In the genomic region with DNA sequence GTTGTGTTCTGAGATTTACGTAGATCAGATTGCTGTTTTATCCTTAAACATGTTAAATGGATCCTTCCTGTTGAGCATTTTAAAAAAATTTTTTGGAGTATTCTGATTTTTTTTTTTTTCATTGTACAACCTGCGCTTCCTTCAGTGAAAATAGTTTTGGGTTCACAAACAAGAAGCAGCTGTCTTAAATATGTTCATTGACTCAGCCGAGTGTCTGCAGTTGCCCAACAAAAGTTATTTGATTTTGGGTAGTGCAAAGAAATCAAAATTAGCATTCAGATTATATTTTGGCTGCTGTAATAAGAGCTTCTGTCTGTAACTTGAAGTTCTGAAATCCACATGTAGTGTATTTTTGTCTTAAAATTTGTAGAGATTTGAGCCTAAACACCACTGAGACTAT, we compare ENCODE assay signal across 16 cellular contexts.
DNase-seq lines count a peak whose midpoint lies in the region; ATAC-seq and TF ChIP-seq lines count a peak whose summit lies in the region.
"Had no signal": no experiment of that assay in that cellular context is flagged by ENCODE, and none has a peak within 500 bp of the region (broad histone marks: within the 10 kb centered on the region; RNA-seq: fewer than 3 reads in every experiment).

No MANE protein-coding gene starts in this region.

- H3K4me3 ChIP-seq in mesenchymal stem cell (ENCODE audit: insufficient read depth in 1 of 2, low read depth in 1 of 2, low read length in 2 of 2) (no peak overlapping the region), lower lobe of right lung (no peak overlapping the region), left ventricle myocardium inferior (no peak overlapping the region)
- H3K4me3 ChIP-seq: BLaER1, GM23338 had no signal

- peaks cover 9% of the 10 kb centered on the region for H3K79me1 ChIP-seq in mesenchymal stem cell (replicated peaks; ENCODE audit: low read length, poor library complexity, severe bottlenecking)

- no peak overlapping the region for H4K91ac ChIP-seq in mesenchymal stem cell (ENCODE audit: low read length)

- H3K4me2 ChIP-seq in mesenchymal stem cell (ENCODE audit: low read length, poor library complexity, severe bottlenecking) = no peak overlapping the region
- H3K4me2 ChIP-seq: BLaER1, GM23338 had no signal

- no peak overlapping the region for H2BK12ac ChIP-seq in mesenchymal stem cell (ENCODE audit: low read length in 2 of 2)

- H3K23ac ChIP-seq in mesenchymal stem cell (ENCODE audit: low read length in 2 of 2) = no peak overlapping the region

- no peak overlapping the region for H2BK5ac ChIP-seq in mesenchymal stem cell (ENCODE audit: low read depth, low read length, poor library complexity, severe bottlenecking)

- H3K36me3 ChIP-seq in mesenchymal stem cell (ENCODE audit: control insufficient read depth in 1 of 2, insufficient read depth in 2 of 2, low read depth in 1 of 2, low read length in 2 of 2) = no peaks in the 10 kb centered on the region
- H3K36me3 ChIP-seq in lower lobe of right lung = no peaks in the 10 kb centered on the region
- peaks cover 4% of the 10 kb centered on the region for H3K36me3 ChIP-seq in left ventricle myocardium inferior

- H3K27me3 ChIP-seq in mesenchymal stem cell (ENCODE audit: control insufficient read depth in 1 of 2, insufficient read depth in 1 of 2, low read length in 2 of 2) = no peaks in the 10 kb centered on the region
- no peaks in the 10 kb centered on the region for H3K27me3 ChIP-seq in lower lobe of right lung (ENCODE audit: low read depth)
- H3K27me3 ChIP-seq in left ventricle myocardium inferior (ENCODE audit: low read depth) = no peaks in the 10 kb centered on the region
- H3K27me3 ChIP-seq: BLaER1 had no signal

- ATAC-seq in activated CD4-positive, CD25-positive, alpha-beta regulatory T cell treated with anti-CD3 and anti-CD28 coated beads, Interleukin-2, amount 50 U/mL, for 24 hours = no peak
- ATAC-seq in lower lobe of right lung = no peak
- ATAC-seq: GM23338, HepG2 had no signal

- no peaks in the 10 kb centered on the region for H3K4me1 ChIP-seq in mesenchymal stem cell (ENCODE audit: control insufficient read depth, insufficient read depth, low read depth, low read length)
- no peaks in the 10 kb centered on the region for H3K4me1 ChIP-seq in lower lobe of right lung
- peaks cover 24% of the 10 kb centered on the region for H3K4me1 ChIP-seq in left ventricle myocardium inferior

- intact Hi-C loops in lower lobe of right lung (cut with DNase I) = no loop called here
- intact Hi-C loops in left ventricle myocardium inferior (cut with micrococcal nuclease) = loop anchor here (10.0 kb wide), 1 partner anchor 174 kb away; no protein-coding TSS in a partner anchor

- H2BK15ac ChIP-seq in mesenchymal stem cell (ENCODE audit: low read depth, poor library complexity, severe bottlenecking) = no peak overlapping the region

- H2AFZ ChIP-seq in mesenchymal stem cell (ENCODE audit: low read depth, low read length) = no peak overlapping the region
- H2AFZ ChIP-seq: GM23338 had no signal

- no peak overlapping the region for H2BK120ac ChIP-seq in mesenchymal stem cell (ENCODE audit: low read depth, low read length)

- no peak overlapping the region for H2AK5ac ChIP-seq in mesenchymal stem cell (ENCODE audit: low read length, severe bottlenecking)

- DNase-seq in AG08395 (ENCODE audit: low spot score) (peak; percentile 17), GM03348 (ENCODE audit: low spot score) (peak; percentile 47), fibroblast of gingiva (ENCODE audit: low read depth) (peak; percentile 65), mesenchymal stem cell (no peak), COLO668 (lab: John Stamatoyannopoulos, UW; ENCODE audit: unreplicated experiment) (no peak), lower lobe of right lung (no peak), left ventricle myocardium inferior (no peak)
- DNase-seq: 8988T; CD8-positive, alpha-beta memory T cell; DMS53; GF-D8; H7 had no signal

- H4K8ac ChIP-seq in mesenchymal stem cell (ENCODE audit: low read length) = no peak overlapping the region

- H3K4ac ChIP-seq in mesenchymal stem cell (ENCODE audit: low read depth in 1 of 2, low read length in 2 of 2) = no peak overlapping the region

- no peak for TF ChIP-seq CTCF in lower lobe of right lung (IDR thresholded peaks at IDR 0.05)
- TF ChIP-seq CTCF in left ventricle myocardium inferior (IDR thresholded peaks at IDR 0.05; ENCODE audit: borderline replicate concordance) = no peak

- H3K27ac ChIP-seq in mesenchymal stem cell (ENCODE audit: low read length, poor library complexity, severe bottlenecking) = no peak overlapping the region
- H3K27ac ChIP-seq in lower lobe of right lung = no peak overlapping the region
- H3K27ac ChIP-seq in left ventricle myocardium inferior (replicated peaks) = no peak overlapping the region
- H3K27ac ChIP-seq: BLaER1 had no signal

- peak overlapping the region; percentile 15 for H3K9ac ChIP-seq in mesenchymal stem cell (ENCODE audit: low read length)
- H3K9ac ChIP-seq: BLaER1 had no signal

- H3K14ac ChIP-seq in mesenchymal stem cell (ENCODE audit: low read length in 2 of 2) = no peak overlapping the region

- 96% methylated on average over 3 of the region's 3 CpGs for WGBS in mesenchymal stem cell

- H3K18ac ChIP-seq in mesenchymal stem cell (ENCODE audit: low read depth in 1 of 2, low read length in 2 of 2) = no peak overlapping the region

- H3K9me3 ChIP-seq in mesenchymal stem cell (ENCODE audit: control insufficient read depth, low read length) = no peaks in the 10 kb centered on the region
- no peaks in the 10 kb centered on the region for H3K9me3 ChIP-seq in lower lobe of right lung
- H3K9me3 ChIP-seq in left ventricle myocardium inferior (replicated peaks) = no peaks in the 10 kb centered on the region
- H3K9me3 ChIP-seq: BLaER1 had no signal

Comparison
In these comparisons a context has a peak if more than half of its experiments do, and no peak if none do; other contexts are left out.
1. DNase-seq: peak in AG08395 (single experiment), GM03348 (single experiment) and fibroblast of gingiva (single experiment); none in mesenchymal stem cell (single experiment), COLO668 (single experiment), lower lobe of right lung (single experiment) and left ventricle myocardium inferior (single experiment).